3 cellular contexts compared by ENCODE assay signal in genomic region chr3:162183440-162183839, GRCh38.
A peak's percentile ranks its signal among the peaks of the same experiment; 100 is the strongest.
TF ChIP-seq lines count a peak whose summit lies in the region.

No MANE protein-coding gene starts in this region.

TF ChIP-seq in HepG2, 621 proteins besides CTCF, POLR2A, EP300 and RAD21:
- no peak for TF ChIP-seq MNT (IDR thresholded peaks at IDR 0.05)
- peak; percentile 61; the same call in 1 of the 2 replicates for TF ChIP-seq CEBPB (IDR thresholded peaks at IDR 0.05; ENCODE audit: borderline replicate concordance, low read depth, low read length)

TF ChIP-seq in IMR-90, 13 proteins besides CTCF, POLR2A, EP300 and RAD21:
- TF ChIP-seq MAFK (IDR thresholded peaks at IDR 0.05; ENCODE audit: low read depth, low read length) (no peak), CEBPB (IDR thresholded peaks at IDR 0.05; ENCODE audit: low read depth, low read length) (peak; percentile 56)

TF ChIP-seq in H1, 55 proteins besides CTCF, POLR2A, EP300 and RAD21:
- TF ChIP-seq CEBPB (IDR thresholded peaks at IDR 0.05; ENCODE audit: low read depth, low read length) (peak; percentile 21; the same call in 1 of the 2 replicates), ATF2 (IDR thresholded peaks at IDR 0.05; ENCODE audit: low read length) (no peak), SIX5 (IDR thresholded peaks at IDR 0.05; ENCODE audit: low read depth, low read length) (no peak), HDAC2 (IDR thresholded peaks at IDR 0.05; ENCODE audit: borderline replicate concordance in 1 of 2, low read depth in 2 of 2, low read length in 2 of 2) (no peak), CHD1 (IDR thresholded peaks at IDR 0.05; ENCODE audit: low read depth, low read length) (no peak), BACH1 (IDR thresholded peaks at IDR 0.05; ENCODE audit: low read length) (no peak)
